ENCODE assay signal across 19 cellular contexts in genomic region chr17:53166736-53167135, GRCh38.
"Had no signal": no experiment of that assay in that cellular context is flagged by ENCODE, and none has a peak within 500 bp of the region (broad histone marks: within the 10 kb centered on the region; RNA-seq: fewer than 3 reads in every experiment).

No MANE protein-coding gene starts in this region.

- DNase-seq: colonic mucosa; cortex of kidney; dermis blood vessel endothelial cell; dorsolateral prefrontal cortex; effector CD4-positive, alpha-beta T cell; effector CD8-positive, alpha-beta T cell; effector memory CD4-positive, alpha-beta T cell; effector memory CD8-positive, alpha-beta T cell; endodermal cell; erythroblast; esophagus squamous epithelium; foreskin fibroblast; foreskin keratinocyte; foreskin melanocyte; gastrocnemius medialis; glutamatergic neuron; head of caudate nucleus; heart left ventricle; heart right ventricle had no signal
